Comparison of ENCODE assay signal across 11 cellular contexts in genomic region chr18:5251117-5251516, GRCh38. TPM values are rescaled to one million over a fixed set of nuclear protein-coding genes. Genes with fewer than 3 reads are reported as not detected.
"Had no signal": no experiment of that assay in that cellular context is flagged by ENCODE, and none has a peak within 500 bp of the region (broad histone marks: within the 10 kb centered on the region; RNA-seq: fewer than 3 reads in every experiment).

No MANE protein-coding gene starts in this region.

- H3K9me3 ChIP-seq: HAP-1 had no signal

- H3K36me3 ChIP-seq: HAP-1 had no signal

- H3K4me3 ChIP-seq: GM23248, HAP-1 had no signal

- H2AFZ ChIP-seq: GM23248 had no signal

- H3K4me1 ChIP-seq: HAP-1 had no signal

- H3K27ac ChIP-seq: GM23248, HL-60, KMS-11 had no signal

- H3K4me2 ChIP-seq: KMS-11 had no signal

- ATAC-seq: HCT116 had no signal

- H3K9ac ChIP-seq: GM23248, KMS-11 had no signal

- DNase-seq: GOT3, H7, KBM-7 had no signal

RNA-seq across cellular contexts. Expression of gene AKAIN1, which starts 54.1 kb away (rescaled TPM):
- total RNA-seq: GM23248, H4, H7, HT1080, IMR-90 had no signal
- polyA plus RNA-seq: GM23248, IMR-90 had no signal
